Comparison of ENCODE assay signal across 1 cellular context in genomic region chr10:688621-689426, GRCh38.
TF ChIP-seq lines count a peak whose summit lies in the region.

No MANE protein-coding gene starts in this region.

TF ChIP-seq in SK-N-SH, 30 proteins besides CTCF, POLR2A, EP300 and RAD21 (continued from another document):
- TF ChIP-seq, protein P1, sequence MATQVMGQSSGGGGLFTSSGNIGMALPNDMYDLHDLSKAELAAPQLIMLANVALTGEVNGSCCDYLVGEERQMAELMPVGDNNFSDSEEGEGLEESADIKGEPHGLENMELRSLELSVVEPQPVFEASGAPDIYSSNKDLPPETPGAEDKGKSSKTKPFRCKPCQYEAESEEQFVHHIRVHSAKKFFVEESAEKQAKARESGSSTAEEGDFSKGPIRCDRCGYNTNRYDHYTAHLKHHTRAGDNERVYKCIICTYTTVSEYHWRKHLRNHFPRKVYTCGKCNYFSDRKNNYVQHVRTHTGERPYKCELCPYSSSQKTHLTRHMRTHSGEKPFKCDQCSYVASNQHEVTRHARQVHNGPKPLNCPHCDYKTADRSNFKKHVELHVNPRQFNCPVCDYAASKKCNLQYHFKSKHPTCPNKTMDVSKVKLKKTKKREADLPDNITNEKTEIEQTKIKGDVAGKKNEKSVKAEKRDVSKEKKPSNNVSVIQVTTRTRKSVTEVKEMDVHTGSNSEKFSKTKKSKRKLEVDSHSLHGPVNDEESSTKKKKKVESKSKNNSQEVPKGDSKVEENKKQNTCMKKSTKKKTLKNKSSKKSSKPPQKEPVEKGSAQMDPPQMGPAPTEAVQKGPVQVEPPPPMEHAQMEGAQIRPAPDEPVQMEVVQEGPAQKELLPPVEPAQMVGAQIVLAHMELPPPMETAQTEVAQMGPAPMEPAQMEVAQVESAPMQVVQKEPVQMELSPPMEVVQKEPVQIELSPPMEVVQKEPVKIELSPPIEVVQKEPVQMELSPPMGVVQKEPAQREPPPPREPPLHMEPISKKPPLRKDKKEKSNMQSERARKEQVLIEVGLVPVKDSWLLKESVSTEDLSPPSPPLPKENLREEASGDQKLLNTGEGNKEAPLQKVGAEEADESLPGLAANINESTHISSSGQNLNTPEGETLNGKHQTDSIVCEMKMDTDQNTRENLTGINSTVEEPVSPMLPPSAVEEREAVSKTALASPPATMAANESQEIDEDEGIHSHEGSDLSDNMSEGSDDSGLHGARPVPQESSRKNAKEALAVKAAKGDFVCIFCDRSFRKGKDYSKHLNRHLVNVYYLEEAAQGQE (IDR thresholded peaks at IDR 0.05; ENCODE audit: low read depth, low read length) = no peak
- no peak for TF ChIP-seq EZH2phosphoT487 (IDR thresholded peaks at IDR 0.05; ENCODE audit: borderline replicate concordance, low read depth)
- TF ChIP-seq MXI1 (IDR thresholded peaks at IDR 0.05; ENCODE audit: low read depth, low read length) = peak; percentile 97
- no peak for TF ChIP-seq POLR2AphosphoS5 (IDR thresholded peaks at IDR 0.05; ENCODE audit: low read depth, low read length)
- no peak for TF ChIP-seq FOXJ3 (CRISPR knock-in tag; IDR thresholded peaks at IDR 0.05)
